In the genomic region with DNA sequence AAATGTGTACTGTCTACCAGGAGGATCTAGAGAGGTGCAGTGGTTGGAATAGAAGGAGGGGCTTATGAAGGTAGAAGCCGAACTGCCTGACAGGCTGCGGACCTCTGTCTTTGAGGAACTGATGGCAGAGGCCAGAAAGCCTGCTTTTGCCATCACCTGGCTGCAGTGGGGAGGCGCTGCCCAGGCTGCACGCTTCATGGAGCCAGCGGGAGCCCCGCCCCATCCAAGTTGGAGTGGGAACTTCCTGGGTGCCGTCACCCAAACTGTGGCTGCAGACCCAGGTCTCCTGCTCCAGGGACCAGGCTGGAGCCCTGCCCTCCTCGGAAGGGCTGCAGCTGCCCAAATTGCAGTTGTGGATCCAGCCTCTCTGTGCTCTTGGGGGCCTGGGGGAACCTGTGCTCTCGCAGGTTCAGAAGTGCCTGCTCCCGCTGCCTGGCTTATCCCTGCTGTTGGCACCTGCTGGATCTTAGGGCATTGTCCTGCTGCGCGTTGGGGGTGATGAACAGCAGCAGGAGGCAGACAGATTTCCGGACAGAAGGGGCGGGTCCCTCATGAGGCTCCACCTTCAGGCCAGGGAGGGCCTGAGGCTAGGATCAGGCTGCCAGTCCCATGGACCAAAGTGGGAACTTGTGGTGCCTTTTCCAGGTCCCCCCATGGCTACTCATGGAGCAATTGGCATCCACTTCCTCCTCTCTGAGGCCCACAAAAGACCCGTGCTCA, we compare ENCODE assay signal across 20 cellular contexts.
A peak's percentile ranks its signal among the peaks of the same experiment; 100 is the strongest.
DNase-seq lines count a peak whose midpoint lies in the region; ATAC-seq and TF ChIP-seq lines count a peak whose summit lies in the region.
"Had no signal": no experiment of that assay in that cellular context is flagged by ENCODE, and none has a peak within 500 bp of the region (broad histone marks: within the 10 kb centered on the region; RNA-seq: fewer than 3 reads in every experiment).

No MANE protein-coding gene starts in this region.

- H3K27me3 ChIP-seq in upper lobe of left lung = no peaks in the 10 kb centered on the region
- no peaks in the 10 kb centered on the region for H3K27me3 ChIP-seq in dorsolateral prefrontal cortex
- H3K27me3 ChIP-seq in effector memory CD4-positive, alpha-beta T cell (replicated peaks; ENCODE audit: control insufficient read depth, insufficient read depth, low read length, poor library complexity, severe bottlenecking) = no peaks in the 10 kb centered on the region
- H3K27me3 ChIP-seq: ascending aorta had no signal

- ATAC-seq in left ventricle myocardium superior = no peak
- ATAC-seq in upper lobe of left lung (ENCODE audit: low FRiP score in 2 of 2) = peak; percentile 11 to 16
- ATAC-seq: CD8-positive, alpha-beta T cell; heart right ventricle; lower lobe of right lung; sciatic nerve had no signal

- no peak for TF ChIP-seq EP300 in upper lobe of left lung (IDR thresholded peaks at IDR 0.05)

- in situ Hi-C loops in SK-MEL-5 (cut with HindIII; ENCODE audit: low pct_unique_long_range_greater_than_20kb, low sequenced_read_pairs) = no loop called here

- DNase-seq in cardiac septum (ENCODE audit: low spot score) = peak; percentile 46
- DNase-seq in left ventricle myocardium superior = no peak
- DNase-seq in NCI-H2107 (lab: John Stamatoyannopoulos, UW) = peak; percentile 56
- DNase-seq in SK-MEL-5 (ENCODE audit: low read depth, low spot score) = peak; percentile 2
- peak in 1 of 2 donors; percentile 64 for DNase-seq in upper lobe of left lung
- DNase-seq in hypothalamus (lab: John Stamatoyannopoulos, UW) = no peak
- DNase-seq in dorsolateral prefrontal cortex = no peak
- DNase-seq in effector memory CD4-positive, alpha-beta T cell = no peak
- DNase-seq: activated CD4-positive, alpha-beta memory T cell treated with anti-CD3 and anti-CD28 coated beads for 36 hours; activated naive CD4-positive, alpha-beta T cell treated with anti-CD3 and anti-CD28 coated beads, Interleukin-2, amount 50 U/mL, for 16 hours; activated T-cell treated with anti-CD3 and anti-CD28 coated beads, Interleukin-2, amount 50 U/mL, for 24 hours; CD8-positive, alpha-beta T cell; heart right ventricle; lower lobe of right lung; NCI-H1930; NK-92 treated with Interleukin-12 subunit alpha and Interleukin-12 subunit beta, amount 100 ng/mL, for 24 hours; stimulated activated CD4-positive, alpha-beta T cell treated with anti-CD3 and anti-CD28 coated beads, Interleukin-1b, Interleukin-23, amount 100 ng/mL, for 48 hours; WERI-Rb-1 had no signal

- H3K4me1 ChIP-seq in upper lobe of left lung = no peaks in the 10 kb centered on the region
- no peaks in the 10 kb centered on the region for H3K4me1 ChIP-seq in effector memory CD4-positive, alpha-beta T cell (ENCODE audit: control insufficient read depth, insufficient read depth, low read length, poor library complexity, severe bottlenecking)
- H3K4me1 ChIP-seq: ascending aorta, heart right ventricle, lower lobe of right lung had no signal

- no peaks in the 10 kb centered on the region for H3K9me3 ChIP-seq in upper lobe of left lung
- no peaks in the 10 kb centered on the region for H3K9me3 ChIP-seq in effector memory CD4-positive, alpha-beta T cell (ENCODE audit: control insufficient read depth, low read length)
- H3K9me3 ChIP-seq: ascending aorta, heart right ventricle had no signal

- H3K36me3 ChIP-seq in upper lobe of left lung = no peaks in the 10 kb centered on the region
- no peaks in the 10 kb centered on the region for H3K36me3 ChIP-seq in effector memory CD4-positive, alpha-beta T cell (ENCODE audit: control insufficient read depth, insufficient read depth, low read length)
- H3K36me3 ChIP-seq: ascending aorta, heart right ventricle, lower lobe of right lung, WERI-Rb-1 had no signal

- no peak for TF ChIP-seq POLR2A in upper lobe of left lung (IDR thresholded peaks at IDR 0.05)

- no peak overlapping the region for H3K27ac ChIP-seq in upper lobe of left lung
- no peak overlapping the region for H3K27ac ChIP-seq in dorsolateral prefrontal cortex
- H3K27ac ChIP-seq in effector memory CD4-positive, alpha-beta T cell (ENCODE audit: insufficient read depth, low read length, poor library complexity, severe bottlenecking) = no peak overlapping the region
- H3K27ac ChIP-seq: ascending aorta, heart right ventricle, lower lobe of right lung, WERI-Rb-1 had no signal

- 84 to 90% methylated on average over 3 to 14 of the region's 15 CpGs for WGBS in upper lobe of left lung, 2 donors

- no peak overlapping the region for H3K4me3 ChIP-seq in upper lobe of left lung
- no peak overlapping the region for H3K4me3 ChIP-seq in dorsolateral prefrontal cortex
- H3K4me3 ChIP-seq in effector memory CD4-positive, alpha-beta T cell (ENCODE audit: insufficient read depth, low read depth, low read length, poor library complexity, severe bottlenecking) = no peak overlapping the region
- H3K4me3 ChIP-seq: ascending aorta, heart right ventricle, lower lobe of right lung had no signal

- TF ChIP-seq CTCF in upper lobe of left lung (IDR thresholded peaks at IDR 0.05) (no peak), dorsolateral prefrontal cortex (IDR thresholded peaks at IDR 0.05 in 54 of 56, conservative IDR thresholded peaks at IDR 0.05 in 2 of 56; ENCODE audit: low read depth in 1 of 56, partially characterized antibody in 56 of 56) (no peak)

- intact Hi-C loops in cardiac septum (cut with DNase I) (no loop called here), left ventricle myocardium superior (cut with micrococcal nuclease) (no loop called here), dorsolateral prefrontal cortex (cut with DNase I) (no loop called here)

Comparison
In these comparisons a context has a peak if more than half of its experiments do, and no peak if none do; other contexts are left out.
1. DNase-seq: peak in cardiac septum (single experiment), NCI-H2107 (single experiment) and SK-MEL-5 (single experiment); none in left ventricle myocardium superior (single experiment), hypothalamus (0 of 51), dorsolateral prefrontal cortex (0 of 10) and effector memory CD4-positive, alpha-beta T cell (0 of 3).